33 cellular contexts compared by ENCODE assay signal in genomic region chr5:58245479-58245845, GRCh38.
DNase-seq lines count a peak whose midpoint lies in the region; FAIRE-seq and TF ChIP-seq lines count a peak whose summit lies in the region.
"Had no signal": no experiment of that assay in that cellular context is flagged by ENCODE, and none has a peak within 500 bp of the region (broad histone marks: within the 10 kb centered on the region; RNA-seq: fewer than 3 reads in every experiment).

No MANE protein-coding gene starts in this region.

- POLR2A ChIA-PET in endothelial cell of umbilical vein (lab: Charles Lee) = interaction anchor here (1.2 to 1.6 kb wide), 2 partner anchors 28 to 208 kb away, joined by 3 to 6 read pairs; no protein-coding TSS in a partner anchor

- peaks cover 62% of the 10 kb centered on the region for H3K4me1 ChIP-seq in endothelial cell of umbilical vein (ENCODE audit: control insufficient read depth, extremely low read depth, insufficient read depth, low read length)
- H3K4me1 ChIP-seq: adrenal gland, body of pancreas, testis had no signal

- no peaks in the 10 kb centered on the region for H3K9me3 ChIP-seq in endothelial cell of umbilical vein (replicated peaks; ENCODE audit: control insufficient read depth, insufficient read depth, low read length)
- H3K9me3 ChIP-seq: adrenal gland, body of pancreas, ovary, testis had no signal

- H3K36me3 Mint-ChIP-seq in activated naive CD8-positive, alpha-beta T cell treated with anti-CD3 and anti-CD28 coated beads for 36 hours = no peaks in the 10 kb centered on the region
- no peaks in the 10 kb centered on the region for H3K36me3 Mint-ChIP-seq in Calu3 (ENCODE audit: insufficient read depth, unreplicated experiment)
- H3K36me3 Mint-ChIP-seq: activated CD4-positive, alpha-beta memory T cell treated with anti-CD3 and anti-CD28 coated beads for 36 hours; memory B cell had no signal

- intact Hi-C loops in endothelial cell of umbilical vein (cut with micrococcal nuclease) = loop anchor here (1.0 kb wide), 2 partner anchors 28 to 357 kb away; no protein-coding TSS in a partner anchor
- intact Hi-C loops in Calu3 (cut with micrococcal nuclease; ENCODE audit: unreplicated experiment) = no loop called here

- dilution Hi-C loops in endothelial cell of umbilical vein (cut with MboI; ENCODE audit: extremely low pct_ligation_motif_present, low sequenced_read_pairs) = no loop called here

- H3K27ac Mint-ChIP-seq in activated naive CD8-positive, alpha-beta T cell treated with anti-CD3 and anti-CD28 coated beads for 36 hours = no peak overlapping the region
- no peak overlapping the region for H3K27ac Mint-ChIP-seq in Calu3 (ENCODE audit: unreplicated experiment)
- H3K27ac Mint-ChIP-seq: activated CD4-positive, alpha-beta memory T cell treated with anti-CD3 and anti-CD28 coated beads for 36 hours; activated naive CD4-positive, alpha-beta T cell treated with anti-CD3 and anti-CD28 coated beads for 36 hours; dendritic cell treated with granulocyte-macrophage colony-stimulating factor and Interleukin-4, amounts not matched to agents 40 ng/mL and 50 ng/mL, for 4 days; memory B cell had no signal

- H2AFZ ChIP-seq in endothelial cell of umbilical vein (ENCODE audit: low read depth, low read length) = peak overlapping the region; percentile 38
- H2AFZ ChIP-seq: hepatocyte had no signal

- TF ChIP-seq POLR2A in endothelial cell of umbilical vein (IDR thresholded peaks at IDR 0.05; ENCODE audit: low read depth, low read length) = no peak

- no peaks in the 10 kb centered on the region for H3K9me3 Mint-ChIP-seq in activated naive CD8-positive, alpha-beta T cell treated with anti-CD3 and anti-CD28 coated beads for 36 hours
- peaks cover 4% of the 10 kb centered on the region for H3K9me3 Mint-ChIP-seq in Calu3 (ENCODE audit: low read depth, unreplicated experiment)
- H3K9me3 Mint-ChIP-seq: activated CD4-positive, alpha-beta memory T cell treated with anti-CD3 and anti-CD28 coated beads for 36 hours; activated naive CD4-positive, alpha-beta T cell treated with anti-CD3 and anti-CD28 coated beads for 36 hours; memory B cell; neural crest cell had no signal

- peak overlapping the region; percentile 77 for H3K27ac ChIP-seq in endothelial cell of umbilical vein (ENCODE audit: insufficient read depth, low read depth, low read length)
- H3K27ac ChIP-seq: body of pancreas, hepatocyte, KMS-11, ovary, testis had no signal

- no peaks in the 10 kb centered on the region for H4K20me1 ChIP-seq in endothelial cell of umbilical vein (replicated peaks; ENCODE audit: control insufficient read depth, extremely low read depth, insufficient read depth, low read length)

- H3K79me2 ChIP-seq in endothelial cell of umbilical vein (ENCODE audit: control insufficient read depth, insufficient read depth, low read length) = no peaks in the 10 kb centered on the region
- H3K79me2 ChIP-seq: hepatocyte had no signal

- no peaks in the 10 kb centered on the region for H3K36me3 ChIP-seq in endothelial cell of umbilical vein (ENCODE audit: control insufficient read depth in 2 of 2, extremely low read depth in 1 of 2, insufficient read depth in 2 of 2, low read length in 2 of 2)
- H3K36me3 ChIP-seq: adrenal gland, ovary had no signal

- H3K4me2 ChIP-seq in endothelial cell of umbilical vein (ENCODE audit: insufficient read depth, low read length) = peak overlapping the region; percentile 76
- H3K4me2 ChIP-seq: hepatocyte, KMS-11, smooth muscle cell had no signal

- no peaks in the 10 kb centered on the region for H3K9me1 ChIP-seq in endothelial cell of umbilical vein (replicated peaks; ENCODE audit: control insufficient read depth, extremely low read depth, insufficient read depth, low read length)

- no peak overlapping the region for H3K4me3 ChIP-seq in endothelial cell of umbilical vein (replicated peaks in 1 of 3; ENCODE audit: insufficient read depth in 1 of 3, low read depth in 1 of 3, low read length in 3 of 3)
- H3K4me3 ChIP-seq: adrenal gland, body of pancreas, GM12878, hepatocyte, ovary, smooth muscle cell, testis had no signal

- CTCF ChIA-PET in endothelial cell of umbilical vein (lab: Charles Lee) (interaction anchor here (0.9 to 3.4 kb wide), 7 partner anchors 14 to 595 kb away, joined by 4 to 26 read pairs (median 8); no protein-coding TSS in a partner anchor), Calu3 (lab: Charles Lee) (interaction anchor here (0.6 kb wide), 1 partner anchor 195 kb away, joined by 3 read pairs; no protein-coding TSS in a partner anchor)

- no peak overlapping the region for H3K4me3 Mint-ChIP-seq in activated naive CD8-positive, alpha-beta T cell treated with anti-CD3 and anti-CD28 coated beads for 36 hours
- no peak overlapping the region for H3K4me3 Mint-ChIP-seq in Calu3 (ENCODE audit: low read depth, unreplicated experiment)
- H3K4me3 Mint-ChIP-seq: activated CD4-positive, alpha-beta memory T cell treated with anti-CD3 and anti-CD28 coated beads for 36 hours; activated naive CD4-positive, alpha-beta T cell treated with anti-CD3 and anti-CD28 coated beads for 36 hours; dendritic cell treated with granulocyte-macrophage colony-stimulating factor and Interleukin-4, amounts not matched to agents 40 ng/mL and 50 ng/mL, for 4 days; memory B cell; neural crest cell had no signal

- H3K27me3 ChIP-seq in endothelial cell of umbilical vein (ENCODE audit: control insufficient read depth in 2 of 2, insufficient read depth in 2 of 2, low read length in 2 of 2) = no peaks in the 10 kb centered on the region
- H3K27me3 ChIP-seq: adrenal gland, body of pancreas, hepatocyte, ovary, testis had no signal

- TF ChIP-seq CTCF in endothelial cell of umbilical vein (IDR thresholded peaks at IDR 0.05; ENCODE audit: extremely low read depth in 1 of 2, insufficient read depth in 1 of 2, low read depth in 1 of 2, low read length in 2 of 2) (no peak), Calu3 (IDR thresholded peaks at IDR 0.05; ENCODE audit: unreplicated experiment) (no peak)

- peak overlapping the region; percentile 1 for H3K9ac ChIP-seq in endothelial cell of umbilical vein (replicated peaks; ENCODE audit: extremely low read depth, insufficient read depth, low read length)
- H3K9ac ChIP-seq: KMS-11 had no signal

- H3K27me3 Mint-ChIP-seq in activated naive CD8-positive, alpha-beta T cell treated with anti-CD3 and anti-CD28 coated beads for 36 hours = peaks cover 14% of the 10 kb centered on the region
- no peaks in the 10 kb centered on the region for H3K27me3 Mint-ChIP-seq in Calu3 (ENCODE audit: unreplicated experiment)
- H3K27me3 Mint-ChIP-seq: dendritic cell treated with granulocyte-macrophage colony-stimulating factor and Interleukin-4, amounts not matched to agents 40 ng/mL and 50 ng/mL, for 4 days had no signal

- BruUV-seq in endothelial cell of umbilical vein (replicated peaks; lab: Mats Ljungman, UMichigan) (no TSS peak), Calu3 (replicated peaks; lab: Mats Ljungman, UMichigan) (no TSS peak)

- DNase-seq in NCI-H345 (lab: John Stamatoyannopoulos, UW) (peak; percentile 40), NCI-H345 treated with DMSO at 0.1 percent for 48 hours (lab: John Stamatoyannopoulos, UW; ENCODE audit: unreplicated experiment) (no peak), NCI-H1092 treated with DMSO at 0.1 percent for 48 hours (lab: John Stamatoyannopoulos, UW) (peak; percentile 46), endothelial cell of umbilical vein (ENCODE audit: low read depth, low spot score) (peak; percentile 90), putamen (ENCODE audit: low spot score) (peak; percentile 65), Calu3 (no peak), NCI-H146 (lab: John Stamatoyannopoulos, UW) (no peak)
- DNase-seq in activated naive CD8-positive, alpha-beta T cell treated with anti-CD3 and anti-CD28 coated beads for 36 hours = no peak
- DNase-seq: 8988T; activated CD4-positive, alpha-beta memory T cell treated with anti-CD3 and anti-CD28 coated beads for 36 hours; activated CD4-positive, alpha-beta T cell treated with anti-CD3 and anti-CD28 coated beads for 1 hour; activated naive CD4-positive, alpha-beta T cell treated with anti-CD3 and anti-CD28 coated beads for 36 hours; foreskin melanocyte; NCI-H1417 treated with DMSO at 0.1 percent for 48 hours; NCI-H2107; NCI-H510A treated with DMSO at 0.1 percent for 48 hours; ovary; retina; SIG-M5; stimulated activated CD4-positive, alpha-beta T cell treated with anti-CD3 and anti-CD28 coated beads, Interleukin-1b, Interleukin-23, amount 100 ng/mL, for 48 hours; stimulated activated naive CD8-positive, alpha-beta T cell treated with anti-CD3 and anti-CD28 coated beads, Interleukin-15, Interleukin-2, amounts not matched to agents 100 U/mL and 50 U/mL, for 24 hours; testis had no signal

- peak; percentile 85 for FAIRE-seq in endothelial cell of umbilical vein (lab: Jason Lieb, UNC)
- FAIRE-seq: endometrium, GM12878, urothelium cell line had no signal

- H3K4me1 Mint-ChIP-seq in activated naive CD8-positive, alpha-beta T cell treated with anti-CD3 and anti-CD28 coated beads for 36 hours = no peaks in the 10 kb centered on the region
- peaks cover 36% of the 10 kb centered on the region for H3K4me1 Mint-ChIP-seq in Calu3 (ENCODE audit: low read depth, unreplicated experiment)
- H3K4me1 Mint-ChIP-seq: memory B cell had no signal

TF ChIP-seq in endothelial cell of umbilical vein, 7 proteins besides CTCF, POLR2A, EP300 and RAD21:
- TF ChIP-seq POLR2AphosphoS5 (IDR thresholded peaks at IDR 0.05; ENCODE audit: insufficient read depth, low read depth, low read length) (peak; percentile 64), GATA2 (IDR thresholded peaks at IDR 0.05; ENCODE audit: insufficient read depth, insufficient read length, low read depth, low read length) (peak; percentile 52), MYC (IDR thresholded peaks at IDR 0.05; ENCODE audit: low read depth, low read length) (no peak), JUN (IDR thresholded peaks at IDR 0.05; ENCODE audit: borderline replicate concordance, insufficient read depth, insufficient read length, low read depth) (no peak), FOS (IDR thresholded peaks at IDR 0.05; ENCODE audit: borderline replicate concordance, insufficient read depth, low read length) (no peak)

Comparison
In these comparisons a context has a peak if more than half of its experiments do, and no peak if none do; other contexts are left out.
1. DNase-seq: peak in NCI-H345 (single experiment), NCI-H1092 treated with DMSO at 0.1 percent for 48 hours (single experiment), endothelial cell of umbilical vein (single experiment) and putamen (single experiment); none in NCI-H345 treated with DMSO at 0.1 percent for 48 hours (single experiment), activated naive CD8-positive, alpha-beta T cell treated with anti-CD3 and anti-CD28 coated beads for 36 hours (single experiment), Calu3 (single experiment) and NCI-H146 (single experiment).